In genomic region chr12:51281202-51281924, GRCh38 we compare ENCODE assay signal across 18 cellular contexts. TPM values are rescaled to one million over a fixed set of nuclear protein-coding genes. Genes with fewer than 3 reads are reported as not detected.
DNase-seq lines count a peak whose midpoint lies in the region; ATAC-seq and TF ChIP-seq lines count a peak whose summit lies in the region.
"Had no signal": no experiment of that assay in that cellular context is flagged by ENCODE, and none has a peak within 500 bp of the region (broad histone marks: within the 10 kb centered on the region; RNA-seq: fewer than 3 reads in every experiment).

No MANE protein-coding gene starts in this region.

- H3K9me3 Mint-ChIP-seq in activated naive CD4-positive, alpha-beta T cell treated with anti-CD3 and anti-CD28 coated beads for 36 hours: no peaks in the 10 kb centered on the region
- H3K9me3 Mint-ChIP-seq in T-helper 2 cell treated with Interferon-gamma antibody and Interleukin-4, amounts not matched to agents 5 μg/mL and 100 μg/mL, for 36 hours: no peaks in the 10 kb centered on the region
- H3K9me3 Mint-ChIP-seq: activated CD4-positive, alpha-beta T cell treated with anti-CD3 and anti-CD28 coated beads, Interleukin-2, amount 10 ng/mL, durations not matched to agents 24 days and 14 days had no signal

- ATAC-seq in SK-N-SH treated with all-trans-retinoic acid at 6 μM for 48 hours: peak; percentile 68
- ATAC-seq: left ventricle myocardium superior had no signal

- no peaks in the 10 kb centered on the region for H3K36me3 ChIP-seq in skeletal muscle satellite cell (ENCODE audit: insufficient read depth, low read length)
- H3K36me3 ChIP-seq: tibial nerve had no signal

- no peak overlapping the region for H3K4me3 Mint-ChIP-seq in activated naive CD4-positive, alpha-beta T cell treated with anti-CD3 and anti-CD28 coated beads for 36 hours
- H3K4me3 Mint-ChIP-seq in T-helper 2 cell treated with Interferon-gamma antibody and Interleukin-4, amounts not matched to agents 5 μg/mL and 100 μg/mL, for 36 hours: no peak overlapping the region
- H3K4me3 Mint-ChIP-seq: activated CD4-positive, alpha-beta T cell treated with anti-CD3 and anti-CD28 coated beads, Interleukin-2, amount 10 ng/mL, durations not matched to agents 24 days and 14 days had no signal

- no peaks in the 10 kb centered on the region for H3K27me3 ChIP-seq in skeletal muscle satellite cell (ENCODE audit: control insufficient read depth, insufficient read depth, low read length)
- H3K27me3 ChIP-seq: tibial nerve had no signal

- no peak for DNase-seq in activated naive CD4-positive, alpha-beta T cell treated with anti-CD3 and anti-CD28 coated beads for 36 hours
- no peak for DNase-seq in activated naive CD4-positive, alpha-beta T cell treated with anti-CD3 and anti-CD28 coated beads, Interleukin-2, amount 50 U/mL, for 16 hours
- DNase-seq in fibroblast of pulmonary artery (ENCODE audit: low read depth) (peak; percentile 70), D341Med (ENCODE audit: low spot score) (no peak), SW 1271 (lab: John Stamatoyannopoulos, UW) (no peak)
- DNase-seq in T-helper 2 cell treated with Interferon-gamma antibody and Interleukin-4, amounts not matched to agents 5 μg/mL and 100 μg/mL, for 36 hours (ENCODE audit: low spot score): no peak
- DNase-seq: activated CD4-positive, alpha-beta T cell treated with anti-CD3 and anti-CD28 coated beads, Interleukin-2, amount 10 ng/mL, durations not matched to agents 24 days and 14 days; activated effector memory CD4-positive, alpha-beta T cell treated with Interleukin-2 at 50 U/mL for 16 hours; cortex of kidney; left ventricle myocardium superior; occipital lobe; stimulated activated CD4-positive, alpha-beta T cell treated with anti-CD3 and anti-CD28 coated beads, Interleukin-12 subunit alpha, Interleukin-12 subunit beta, amount 100 ng/mL, for 4 hours had no signal

- CTCF ChIA-PET in activated naive CD4-positive, alpha-beta T cell treated with anti-CD3 and anti-CD28 coated beads for 36 hours (lab: Charles Lee): interaction anchor here (0.5 to 1.0 kb wide), 3 partner anchors 12 to 488 kb away, joined by 3 to 4 read pairs (median 4); no protein-coding TSS in a partner anchor

- peak overlapping the region; percentile 13 for H3K4me2 ChIP-seq in skeletal muscle satellite cell (ENCODE audit: low read length)

- H3K4me3 ChIP-seq in fibroblast of pulmonary artery (replicated peaks; ENCODE audit: low read depth, low read length) (no peak overlapping the region), skeletal muscle satellite cell (ENCODE audit: low read length) (no peak overlapping the region)
- H3K4me3 ChIP-seq: tibial nerve had no signal

- H3K9me3 ChIP-seq in skeletal muscle satellite cell (replicated peaks; ENCODE audit: low read length): no peaks in the 10 kb centered on the region
- H3K9me3 ChIP-seq: tibial nerve had no signal

- intact Hi-C loops in activated naive CD4-positive, alpha-beta T cell treated with anti-CD3 and anti-CD28 coated beads for 36 hours (cut with micrococcal nuclease): no loop called here

- H3K4me1 Mint-ChIP-seq in activated naive CD4-positive, alpha-beta T cell treated with anti-CD3 and anti-CD28 coated beads for 36 hours (ENCODE audit: low read depth): peaks cover 4% of the 10 kb centered on the region
- no peaks in the 10 kb centered on the region for H3K4me1 Mint-ChIP-seq in T-helper 2 cell treated with Interferon-gamma antibody and Interleukin-4, amounts not matched to agents 5 μg/mL and 100 μg/mL, for 36 hours (ENCODE audit: low read depth)
- H3K4me1 Mint-ChIP-seq: activated CD4-positive, alpha-beta T cell treated with anti-CD3 and anti-CD28 coated beads, Interleukin-2, amount 10 ng/mL, durations not matched to agents 24 days and 14 days had no signal

- H3K4me1 ChIP-seq in skeletal muscle satellite cell (ENCODE audit: control insufficient read depth, insufficient read depth, low read length): peaks cover 8% of the 10 kb centered on the region
- H3K4me1 ChIP-seq: tibial nerve had no signal

- TF ChIP-seq CTCF in fibroblast of pulmonary artery (IDR thresholded peaks at IDR 0.05; ENCODE audit: low read length, missing control alignments): no peak

- H3K27me3 Mint-ChIP-seq in activated naive CD4-positive, alpha-beta T cell treated with anti-CD3 and anti-CD28 coated beads for 36 hours (ENCODE audit: low read depth): no peaks in the 10 kb centered on the region
- H3K27me3 Mint-ChIP-seq in T-helper 2 cell treated with Interferon-gamma antibody and Interleukin-4, amounts not matched to agents 5 μg/mL and 100 μg/mL, for 36 hours (ENCODE audit: low read depth): no peaks in the 10 kb centered on the region
- H3K27me3 Mint-ChIP-seq: activated CD4-positive, alpha-beta T cell treated with anti-CD3 and anti-CD28 coated beads, Interleukin-2, amount 10 ng/mL, durations not matched to agents 24 days and 14 days had no signal

- peaks cover 10% of the 10 kb centered on the region for H3K36me3 Mint-ChIP-seq in activated naive CD4-positive, alpha-beta T cell treated with anti-CD3 and anti-CD28 coated beads for 36 hours (ENCODE audit: low read depth)
- peaks cover 27% of the 10 kb centered on the region for H3K36me3 Mint-ChIP-seq in T-helper 2 cell treated with Interferon-gamma antibody and Interleukin-4, amounts not matched to agents 5 μg/mL and 100 μg/mL, for 36 hours (ENCODE audit: low read depth)

- peak overlapping the region; percentile 5 for H3K27ac Mint-ChIP-seq in activated naive CD4-positive, alpha-beta T cell treated with anti-CD3 and anti-CD28 coated beads for 36 hours
- no peak overlapping the region for H3K27ac Mint-ChIP-seq in T-helper 2 cell treated with Interferon-gamma antibody and Interleukin-4, amounts not matched to agents 5 μg/mL and 100 μg/mL, for 36 hours
- H3K27ac Mint-ChIP-seq: activated CD4-positive, alpha-beta T cell treated with anti-CD3 and anti-CD28 coated beads, Interleukin-2, amount 10 ng/mL, durations not matched to agents 24 days and 14 days had no signal

- H3K9ac ChIP-seq in skeletal muscle satellite cell (ENCODE audit: low read depth, low read length): no peak overlapping the region

TF ChIP-seq in SK-N-SH treated with all-trans-retinoic acid at 6 μM for 48 hours, 23 proteins besides CTCF, POLR2A, EP300 and RAD21 (continues in another document):
- TF ChIP-seq, protein P1, sequence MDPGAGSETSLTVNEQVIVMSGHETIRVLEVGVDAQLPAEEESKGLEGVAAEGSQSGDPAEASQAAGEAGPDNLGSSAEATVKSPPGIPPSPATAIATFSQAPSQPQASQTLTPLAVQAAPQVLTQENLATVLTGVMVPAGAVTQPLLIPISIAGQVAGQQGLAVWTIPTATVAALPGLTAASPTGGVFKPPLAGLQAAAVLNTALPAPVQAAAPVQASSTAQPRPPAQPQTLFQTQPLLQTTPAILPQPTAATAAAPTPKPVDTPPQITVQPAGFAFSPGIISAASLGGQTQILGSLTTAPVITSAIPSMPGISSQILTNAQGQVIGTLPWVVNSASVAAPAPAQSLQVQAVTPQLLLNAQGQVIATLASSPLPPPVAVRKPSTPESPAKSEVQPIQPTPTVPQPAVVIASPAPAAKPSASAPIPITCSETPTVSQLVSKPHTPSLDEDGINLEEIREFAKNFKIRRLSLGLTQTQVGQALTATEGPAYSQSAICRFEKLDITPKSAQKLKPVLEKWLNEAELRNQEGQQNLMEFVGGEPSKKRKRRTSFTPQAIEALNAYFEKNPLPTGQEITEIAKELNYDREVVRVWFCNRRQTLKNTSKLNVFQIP (CRISPR knock-in tag; IDR thresholded peaks at IDR 0.05; ENCODE audit: borderline replicate concordance, low read depth): no peak
- TF ChIP-seq ZFP3 (CRISPR knock-in tag; IDR thresholded peaks at IDR 0.05): no peak
- TF ChIP-seq, protein P2, sequence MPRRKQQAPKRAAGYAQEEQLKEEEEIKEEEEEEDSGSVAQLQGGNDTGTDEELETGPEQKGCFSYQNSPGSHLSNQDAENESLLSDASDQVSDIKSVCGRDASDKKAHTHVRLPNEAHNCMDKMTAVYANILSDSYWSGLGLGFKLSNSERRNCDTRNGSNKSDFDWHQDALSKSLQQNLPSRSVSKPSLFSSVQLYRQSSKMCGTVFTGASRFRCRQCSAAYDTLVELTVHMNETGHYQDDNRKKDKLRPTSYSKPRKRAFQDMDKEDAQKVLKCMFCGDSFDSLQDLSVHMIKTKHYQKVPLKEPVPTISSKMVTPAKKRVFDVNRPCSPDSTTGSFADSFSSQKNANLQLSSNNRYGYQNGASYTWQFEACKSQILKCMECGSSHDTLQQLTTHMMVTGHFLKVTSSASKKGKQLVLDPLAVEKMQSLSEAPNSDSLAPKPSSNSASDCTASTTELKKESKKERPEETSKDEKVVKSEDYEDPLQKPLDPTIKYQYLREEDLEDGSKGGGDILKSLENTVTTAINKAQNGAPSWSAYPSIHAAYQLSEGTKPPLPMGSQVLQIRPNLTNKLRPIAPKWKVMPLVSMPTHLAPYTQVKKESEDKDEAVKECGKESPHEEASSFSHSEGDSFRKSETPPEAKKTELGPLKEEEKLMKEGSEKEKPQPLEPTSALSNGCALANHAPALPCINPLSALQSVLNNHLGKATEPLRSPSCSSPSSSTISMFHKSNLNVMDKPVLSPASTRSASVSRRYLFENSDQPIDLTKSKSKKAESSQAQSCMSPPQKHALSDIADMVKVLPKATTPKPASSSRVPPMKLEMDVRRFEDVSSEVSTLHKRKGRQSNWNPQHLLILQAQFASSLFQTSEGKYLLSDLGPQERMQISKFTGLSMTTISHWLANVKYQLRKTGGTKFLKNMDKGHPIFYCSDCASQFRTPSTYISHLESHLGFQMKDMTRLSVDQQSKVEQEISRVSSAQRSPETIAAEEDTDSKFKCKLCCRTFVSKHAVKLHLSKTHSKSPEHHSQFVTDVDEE (CRISPR knock-in tag; IDR thresholded peaks at IDR 0.05): no peak
- TF ChIP-seq, protein P3, sequence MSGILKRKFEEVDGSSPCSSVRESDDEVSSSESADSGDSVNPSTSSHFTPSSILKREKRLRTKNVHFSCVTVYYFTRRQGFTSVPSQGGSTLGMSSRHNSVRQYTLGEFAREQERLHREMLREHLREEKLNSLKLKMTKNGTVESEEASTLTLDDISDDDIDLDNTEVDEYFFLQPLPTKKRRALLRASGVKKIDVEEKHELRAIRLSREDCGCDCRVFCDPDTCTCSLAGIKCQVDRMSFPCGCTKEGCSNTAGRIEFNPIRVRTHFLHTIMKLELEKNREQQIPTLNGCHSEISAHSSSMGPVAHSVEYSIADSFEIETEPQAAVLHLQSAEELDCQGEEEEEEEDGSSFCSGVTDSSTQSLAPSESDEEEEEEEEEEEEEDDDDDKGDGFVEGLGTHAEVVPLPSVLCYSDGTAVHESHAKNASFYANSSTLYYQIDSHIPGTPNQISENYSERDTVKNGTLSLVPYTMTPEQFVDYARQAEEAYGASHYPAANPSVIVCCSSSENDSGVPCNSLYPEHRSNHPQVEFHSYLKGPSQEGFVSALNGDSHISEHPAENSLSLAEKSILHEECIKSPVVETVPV (CRISPR knock-in tag; IDR thresholded peaks at IDR 0.05): no peak

RNA-seq across cellular contexts. Expression of gene SMAGP, which starts 11.1 kb away (rescaled TPM):
- total RNA-seq in activated naive CD4-positive, alpha-beta T cell treated with anti-CD3 and anti-CD28 coated beads for 36 hours: 1 to 10 TPM in 1 of 2 experiments, under 1 TPM in 1; 0.54 to 1.2 TPM
- total RNA-seq in skeletal muscle satellite cell (2012; rRNA removed): 17.7 and 23.6 TPM in 2 replicates

RNA-seq across cellular contexts. Expression of gene BIN2, which starts 42.6 kb away (rescaled TPM):
- 10 to 100 TPM; 32.9 to 33.8 TPM for total RNA-seq in activated naive CD4-positive, alpha-beta T cell treated with anti-CD3 and anti-CD28 coated beads for 36 hours
- total RNA-seq in skeletal muscle satellite cell (2012; rRNA removed): not detected in 2 replicates
- total RNA-seq: A673, glomerular endothelial cell, M059J had no signal

RNA-seq across cellular contexts. Expression of gene DAZAP2, which starts 42.7 kb away (rescaled TPM):
- total RNA-seq in activated naive CD4-positive, alpha-beta T cell treated with anti-CD3 and anti-CD28 coated beads for 36 hours: 100 to 1,000 TPM; 106 to 107 TPM
- 90.5 and 132 TPM in 2 replicates for total RNA-seq in skeletal muscle satellite cell (2012; rRNA removed)
